Comparison of ENCODE assay signal across 17 cellular contexts in the genomic region with DNA sequence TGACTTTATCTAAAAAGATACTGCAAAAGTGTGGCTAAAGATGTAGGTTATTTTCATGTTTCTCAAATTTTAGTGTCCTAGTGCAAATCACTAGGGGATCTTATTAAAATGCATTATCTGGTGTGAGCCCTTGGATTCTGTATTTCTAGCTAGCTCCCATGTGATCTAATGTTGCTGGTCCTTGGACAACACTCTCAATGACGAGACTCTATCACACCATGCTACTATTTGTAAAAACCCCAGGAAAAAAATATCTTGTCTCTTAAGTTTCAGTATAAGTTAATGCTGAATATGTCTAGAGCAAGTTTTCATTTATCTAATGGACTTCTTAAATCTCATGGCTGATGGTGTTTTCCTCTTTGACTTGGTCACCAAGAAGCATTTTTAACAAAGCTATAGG. TPM values are rescaled to one million over a fixed set of nuclear protein-coding genes. Genes with fewer than 3 reads are reported as not detected.
DNase-seq lines count a peak whose midpoint lies in the region; ATAC-seq lines count a peak whose summit lies in the region.
"Had no signal": no experiment of that assay in that cellular context is flagged by ENCODE, and none has a peak within 500 bp of the region (broad histone marks: within the 10 kb centered on the region; RNA-seq: fewer than 3 reads in every experiment).

No MANE protein-coding gene starts in this region.

- peaks cover 40 to 78% of the 10 kb centered on the region in 2 donors for H3K4me1 ChIP-seq in naive thymus-derived CD4-positive, alpha-beta T cell (ENCODE audit: control insufficient read depth in 2 of 2, insufficient read depth in 2 of 2, low read length in 2 of 2)
- H3K4me1 ChIP-seq: BE2C had no signal

- no peaks in the 10 kb centered on the region for H3K9me3 Mint-ChIP-seq in activated T-cell treated with anti-CD3 and anti-CD28 coated beads, Interleukin-2, amount 50 U/mL, for 72 hours
- no peaks in the 10 kb centered on the region for H3K9me3 Mint-ChIP-seq in activated T-cell treated with anti-CD3 and anti-CD28 coated beads, Interleukin-2, amount 50 U/mL, for 4 hours
- H3K9me3 Mint-ChIP-seq in activated naive CD8-positive, alpha-beta T cell (ENCODE audit: low read depth): no peaks in the 10 kb centered on the region
- H3K9me3 Mint-ChIP-seq in naive thymus-derived CD4-positive, alpha-beta T cell: no peaks in the 10 kb centered on the region
- H3K9me3 Mint-ChIP-seq: CD8-positive, alpha-beta T cell; HFFc6 had no signal

- POLR2A ChIA-PET in naive thymus-derived CD4-positive, alpha-beta T cell (lab: Charles Lee): no interaction called here

- H3K36me3 ChIP-seq in naive thymus-derived CD4-positive, alpha-beta T cell (ENCODE audit: control insufficient read depth in 2 of 3, insufficient read depth in 3 of 3, low read length in 3 of 3): no peaks in the 10 kb centered on the region
- H3K36me3 ChIP-seq: BE2C had no signal

- no peak overlapping the region for H3K27ac ChIP-seq in naive thymus-derived CD4-positive, alpha-beta T cell (ENCODE audit: low read depth, low read length)

- no peaks in the 10 kb centered on the region for H3K27me3 Mint-ChIP-seq in activated T-cell treated with anti-CD3 and anti-CD28 coated beads, Interleukin-2, amount 50 U/mL, for 72 hours (ENCODE audit: low read depth)
- no peaks in the 10 kb centered on the region for H3K27me3 Mint-ChIP-seq in activated T-cell treated with anti-CD3 and anti-CD28 coated beads, Interleukin-2, amount 50 U/mL, for 4 hours (ENCODE audit: low read depth)
- H3K27me3 Mint-ChIP-seq in activated naive CD8-positive, alpha-beta T cell: no peaks in the 10 kb centered on the region
- H3K27me3 Mint-ChIP-seq in naive thymus-derived CD4-positive, alpha-beta T cell: no peaks in the 10 kb centered on the region

- H3K27ac Mint-ChIP-seq in activated T-cell treated with anti-CD3 and anti-CD28 coated beads, Interleukin-2, amount 50 U/mL, for 72 hours: no peak overlapping the region
- H3K27ac Mint-ChIP-seq in activated naive CD8-positive, alpha-beta T cell: peak overlapping the region; percentile 99
- H3K27ac Mint-ChIP-seq in naive thymus-derived CD4-positive, alpha-beta T cell: peak overlapping the region in 2 of 9 donors; percentile 92 to 96

- H3K4me1 Mint-ChIP-seq in activated T-cell treated with anti-CD3 and anti-CD28 coated beads, Interleukin-2, amount 50 U/mL, for 72 hours (ENCODE audit: low read depth): peaks cover 96% of the 10 kb centered on the region
- peaks cover 93% of the 10 kb centered on the region for H3K4me1 Mint-ChIP-seq in activated T-cell treated with anti-CD3 and anti-CD28 coated beads, Interleukin-2, amount 50 U/mL, for 4 hours (ENCODE audit: low read depth)
- peaks cover 97% of the 10 kb centered on the region for H3K4me1 Mint-ChIP-seq in activated naive CD8-positive, alpha-beta T cell (ENCODE audit: low read depth)
- H3K4me1 Mint-ChIP-seq in naive thymus-derived CD4-positive, alpha-beta T cell: peaks cover 71 to 100% (median 96%) of the 10 kb centered on the region in 7 donors

- no peaks in the 10 kb centered on the region for H3K9me3 ChIP-seq in naive thymus-derived CD4-positive, alpha-beta T cell (ENCODE audit: control insufficient read depth in 2 of 3, low read length in 3 of 3)
- H3K9me3 ChIP-seq: BE2C had no signal

- no peak for ATAC-seq in activated T-cell treated with anti-CD3 and anti-CD28 coated beads, Interleukin-2, amount 50 U/mL, for 72 hours (replicated peaks in 1 of 2)
- no peak for ATAC-seq in activated T-cell treated with anti-CD3 and anti-CD28 coated beads, Interleukin-2, amount 50 U/mL, for 4 hours
- ATAC-seq in naive thymus-derived CD4-positive, alpha-beta T cell: no peak
- ATAC-seq: CD8-positive, alpha-beta T cell; HepG2; Right ventricle myocardium inferior had no signal

- CTCF ChIA-PET in naive thymus-derived CD4-positive, alpha-beta T cell (lab: Charles Lee): interaction anchor here (0.8 kb wide), 1 partner anchor 17 kb away, joined by 4 read pairs; no protein-coding TSS in a partner anchor

- no peak overlapping the region for H3K4me3 ChIP-seq in naive thymus-derived CD4-positive, alpha-beta T cell (ENCODE audit: low read length)

- no peak for DNase-seq in activated T-cell treated with anti-CD3 and anti-CD28 coated beads, Interleukin-2, amount 50 U/mL, for 72 hours
- no peak for DNase-seq in activated T-cell treated with anti-CD3 and anti-CD28 coated beads, Interleukin-2, amount 50 U/mL, for 4 hours
- DNase-seq in naive thymus-derived CD4-positive, alpha-beta T cell: no peak
- DNase-seq in ecto neural progenitor cell (ENCODE audit: low spot score): no peak
- DNase-seq in hippocampal formation (lab: John Stamatoyannopoulos, UW): no peak
- no peak for DNase-seq in stimulated activated CD8-positive, alpha-beta memory T cell treated with anti-CD3 and anti-CD28 coated beads, Interleukin-4, amount 100 ng/mL, for 48 hours
- DNase-seq: BE2C; CD8-positive, alpha-beta T cell; DMS53; H7; HFFc6; KBM-7; NCI-H1105 treated with DMSO at 0.1 percent for 48 hours; NCI-H1694 treated with DMSO at 0.1 percent for 48 hours had no signal

- peak overlapping the region; percentile 20 to 96 for H3K4me3 Mint-ChIP-seq in activated T-cell treated with anti-CD3 and anti-CD28 coated beads, Interleukin-2, amount 50 U/mL, for 72 hours
- no peak overlapping the region for H3K4me3 Mint-ChIP-seq in activated T-cell treated with anti-CD3 and anti-CD28 coated beads, Interleukin-2, amount 50 U/mL, for 4 hours
- H3K4me3 Mint-ChIP-seq in activated naive CD8-positive, alpha-beta T cell: peak overlapping the region; percentile 97
- H3K4me3 Mint-ChIP-seq in naive thymus-derived CD4-positive, alpha-beta T cell: peak overlapping the region in 8 of 10 donors; percentile 34 to 100 (median 78)
- H3K4me3 Mint-ChIP-seq: HFFc6 had no signal

- H3K27me3 ChIP-seq in naive thymus-derived CD4-positive, alpha-beta T cell (ENCODE audit: control insufficient read depth in 2 of 2, insufficient read depth in 2 of 2, low read length in 2 of 2): no peaks in the 10 kb centered on the region

- peaks cover 5 to 23% of the 10 kb centered on the region in 2 donors for H3K36me3 Mint-ChIP-seq in activated T-cell treated with anti-CD3 and anti-CD28 coated beads, Interleukin-2, amount 50 U/mL, for 72 hours (ENCODE audit: insufficient read depth in 2 of 2)
- peaks cover 28% of the 10 kb centered on the region for H3K36me3 Mint-ChIP-seq in activated T-cell treated with anti-CD3 and anti-CD28 coated beads, Interleukin-2, amount 50 U/mL, for 4 hours (ENCODE audit: insufficient read depth)
- H3K36me3 Mint-ChIP-seq in activated naive CD8-positive, alpha-beta T cell: peaks cover 32% of the 10 kb centered on the region
- H3K36me3 Mint-ChIP-seq in naive thymus-derived CD4-positive, alpha-beta T cell: peaks cover 11 to 69% (median 26%) of the 10 kb centered on the region in 5 donors

- intact Hi-C loops in naive thymus-derived CD4-positive, alpha-beta T cell (cut with micrococcal nuclease): no loop called here

RNA-seq across cellular contexts. Expression of gene DOCK10, which starts 5.8 kb away (rescaled TPM):
- 100 to 1,000 TPM; 179 to 199 TPM for total RNA-seq in activated T-cell treated with anti-CD3 and anti-CD28 coated beads, Interleukin-2, amount 50 U/mL, for 72 hours
- total RNA-seq in activated T-cell treated with anti-CD3 and anti-CD28 coated beads, Interleukin-2, amount 50 U/mL, for 4 hours: 100 to 1,000 TPM; 173 to 222 (median 219) TPM
- 100 to 1,000 TPM; 200 to 275 (median 231) TPM for total RNA-seq in naive thymus-derived CD4-positive, alpha-beta T cell
- 10 to 100 TPM; 64.2 to 71.2 TPM for polyA plus RNA-seq in naive thymus-derived CD4-positive, alpha-beta T cell
- total RNA-seq: HepG2 had no signal
- polyA plus RNA-seq: HepG2 had no signal
